34 cellular contexts compared by ENCODE assay signal in the genomic region with DNA sequence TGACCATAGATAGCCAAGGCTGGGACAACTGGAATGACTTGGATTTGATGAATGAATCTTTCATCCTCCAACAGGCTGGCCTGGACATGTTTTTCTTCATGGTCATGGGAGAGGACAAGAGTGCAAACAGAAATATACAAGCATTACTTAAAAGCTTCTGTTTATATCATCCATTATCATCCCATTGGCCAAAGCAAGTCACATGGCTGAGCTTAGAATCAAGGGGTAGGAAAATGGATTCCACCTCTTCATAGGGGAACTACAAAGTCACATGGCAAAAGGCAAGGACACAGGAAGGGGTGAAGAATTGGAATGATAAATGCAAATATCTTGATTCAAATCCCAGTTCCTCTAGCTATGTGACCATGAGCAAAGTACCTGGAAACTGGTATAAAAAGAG.
"Had no signal": no experiment of that assay in that cellular context is flagged by ENCODE, and none has a peak within 500 bp of the region (broad histone marks: within the 10 kb centered on the region; RNA-seq: fewer than 3 reads in every experiment).

No MANE protein-coding gene starts in this region.

- H3K27me3 ChIP-seq: MG63 had no signal

- DNase-seq: Karpas-422, Kasumi-1, MG63, MM.1S, MV-4-11, NCI-H1048, NCI-H1092, NCI-H1092 treated with DMSO at 0.1 percent for 48 hours, NCI-H1105, NCI-H1105 treated with DMSO at 0.1 percent for 48 hours, NCI-H1417, NCI-H1417 treated with DMSO at 0.1 percent for 48 hours, NCI-H1436, NCI-H1436 treated with DMSO at 0.1 percent for 48 hours, NCI-H146, NCI-H1694, NCI-H1694 treated with DMSO at 0.1 percent for 48 hours, NCI-H187, NCI-H187 treated with DMSO at 0.1 percent for 48 hours, NCI-H1930, NCI-H2029, NCI-H2029 treated with DMSO at 0.1 percent for 48 hours, NCI-H2081, NCI-H2081 treated with DMSO at 0.1 percent for 48 hours, NCI-H2107, NCI-H2171, NCI-H2171 treated with DMSO at 0.1 percent for 48 hours, NCI-H2227 treated with DMSO at 0.1 percent for 48 hours, NCI-H226, NCI-H345, NCI-H446, NCI-H446 treated with DMSO at 0.1 percent for 48 hours, NCI-H510A, NCI-H510A treated with DMSO at 0.1 percent for 48 hours had no signal

- H3K36me3 ChIP-seq: MG63 had no signal

- H3K9me3 ChIP-seq: MG63 had no signal

- H3K4me3 ChIP-seq: MG63 had no signal
